Comparison of ENCODE assay signal across 20 cellular contexts in the genomic region with DNA sequence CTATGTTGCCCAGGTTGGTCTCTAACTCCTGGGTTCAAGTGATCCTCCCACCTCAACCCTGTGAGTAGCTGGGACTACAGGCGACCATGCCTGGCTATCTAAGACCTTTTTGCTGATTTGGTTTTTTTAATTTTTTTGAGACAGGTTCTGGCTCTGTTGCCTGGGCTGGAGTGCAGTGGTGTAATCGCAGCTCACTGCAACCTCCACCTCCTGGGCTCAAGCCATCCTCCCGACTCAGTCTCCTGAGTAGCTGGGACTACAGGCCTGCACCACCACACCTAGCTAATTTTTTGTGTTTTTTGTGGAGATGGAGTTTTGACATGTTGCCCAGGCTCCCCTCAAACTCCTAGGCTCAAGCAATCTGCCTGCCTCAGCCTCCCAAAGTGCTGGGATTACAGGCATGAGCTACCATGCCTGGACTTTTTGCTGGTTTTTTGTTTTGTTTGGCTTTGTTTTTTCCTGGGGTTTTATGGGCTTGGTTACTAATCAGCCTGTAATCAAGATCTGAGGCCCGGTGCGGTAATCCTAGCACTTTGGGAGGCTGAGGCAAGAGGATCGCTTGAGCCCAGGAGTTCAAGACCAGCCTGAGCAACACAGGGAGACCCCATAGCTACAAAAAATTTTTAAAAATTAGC. TPM values are rescaled to one million over a fixed set of nuclear protein-coding genes. Genes with fewer than 3 reads are reported as not detected.
DNase-seq lines count a peak whose midpoint lies in the region; ATAC-seq and TF ChIP-seq lines count a peak whose summit lies in the region.
"Had no signal": no experiment of that assay in that cellular context is flagged by ENCODE, and none has a peak within 500 bp of the region (broad histone marks: within the 10 kb centered on the region; RNA-seq: fewer than 3 reads in every experiment).

No MANE protein-coding gene starts in this region.

- intact Hi-C loops in psoas muscle (cut with DNase I): loop anchor here in 1 of 2 donors (5.0 kb wide), 1 partner anchor 169 kb away; a partner anchor contains a TSS
- intact Hi-C loops in transverse colon (cut with DNase I; ENCODE audit: low total_unique reads): loop anchor here (10.0 kb wide), 1 partner anchor 166 kb away; a partner anchor contains a TSS
- intact Hi-C loops in lower leg skin (cut with DNase I; ENCODE audit: low total_unique reads): no loop called here

- H3K9me3 ChIP-seq in psoas muscle: no peaks in the 10 kb centered on the region
- H3K9me3 ChIP-seq in transverse colon: no peaks in the 10 kb centered on the region

- peaks cover 73% of the 10 kb centered on the region for H3K4me1 ChIP-seq in psoas muscle
- peaks cover 33 to 79% (median 67%) of the 10 kb centered on the region in 4 donors for H3K4me1 ChIP-seq in transverse colon

- no peaks in the 10 kb centered on the region for H3K36me3 ChIP-seq in psoas muscle (ENCODE audit: insufficient read depth in 1 of 2, low read depth in 1 of 2)
- H3K36me3 ChIP-seq in transverse colon: no peaks in the 10 kb centered on the region

- H3K4me3 ChIP-seq in coronary artery (no peak overlapping the region), psoas muscle (peak overlapping the region; percentile 95), transverse colon (no peak overlapping the region), lower leg skin (ENCODE audit: low read depth, poor library complexity, severe bottlenecking) (no peak overlapping the region)

- no peak for TF ChIP-seq EP300 in transverse colon (IDR thresholded peaks at IDR 0.05; ENCODE audit: low read depth)

- no peak for TF ChIP-seq POLR2A in transverse colon (IDR thresholded peaks at IDR 0.05)
- no peak for TF ChIP-seq POLR2A in lower leg skin (IDR thresholded peaks at IDR 0.05)

- H3K4me3 Mint-ChIP-seq in activated CD4-positive, alpha-beta T cell treated with anti-CD3 and anti-CD28 coated beads, Interleukin-2, amount 10 ng/mL, durations not matched to agents 7 days and 5 days: no peak overlapping the region
- H3K4me3 Mint-ChIP-seq: activated B cell treated with CpG ODN at 0.5 μM for 24 hours; activated CD4-positive, alpha-beta memory T cell treated with anti-CD3 and anti-CD28 coated beads, Interleukin-2, amount 10 ng/mL, durations not matched to agents 7 days and 5 days; CD8-positive, alpha-beta T cell; HFFc6; stimulated activated naive CD8-positive, alpha-beta T cell treated with anti-CD3 and anti-CD28 coated beads, Interleukin-15, Interleukin-2, amounts not matched to agents 100 ng/mL and 50 ng/mL, for 24 hours had no signal

- 51 to 63% (median 55%) methylated on average over 6 of the region's 6 CpGs for WGBS in psoas muscle, 3 donors
- 69 to 74% methylated on average over 3 to 6 of the region's 6 CpGs for WGBS in transverse colon (ENCODE audit: low coverage in 1 of 2), 2 donors
- WGBS in lower leg skin, 2 donors: 69 to 80% methylated on average over 6 of the region's 6 CpGs

- peaks cover 3% of the 10 kb centered on the region for H3K36me3 Mint-ChIP-seq in activated CD4-positive, alpha-beta T cell treated with anti-CD3 and anti-CD28 coated beads, Interleukin-2, amount 10 ng/mL, durations not matched to agents 7 days and 5 days (ENCODE audit: low read depth)

- H3K4me1 Mint-ChIP-seq in activated CD4-positive, alpha-beta T cell treated with anti-CD3 and anti-CD28 coated beads, Interleukin-2, amount 10 ng/mL, durations not matched to agents 7 days and 5 days: peaks cover 29% of the 10 kb centered on the region

- peaks cover 6% of the 10 kb centered on the region for H3K27me3 Mint-ChIP-seq in activated CD4-positive, alpha-beta T cell treated with anti-CD3 and anti-CD28 coated beads, Interleukin-2, amount 10 ng/mL, durations not matched to agents 7 days and 5 days
- H3K27me3 Mint-ChIP-seq: activated B cell treated with CpG ODN at 0.5 μM for 24 hours had no signal

- DNase-seq in activated CD4-positive, alpha-beta T cell treated with anti-CD3 and anti-CD28 coated beads, Interleukin-2, amount 10 ng/mL, durations not matched to agents 7 days and 5 days: no peak
- no peak for DNase-seq in activated CD4-positive, alpha-beta T cell treated with anti-CD3 and anti-CD28 coated beads for 4 hours
- no peak for DNase-seq in coronary artery (ENCODE audit: low spot score)
- no peak for DNase-seq in psoas muscle
- no peak for DNase-seq in transverse colon
- DNase-seq in midbrain (lab: John Stamatoyannopoulos, UW): no peak
- DNase-seq in NK-92 treated with Interleukin-12 subunit alpha and Interleukin-12 subunit beta, amount 100 ng/mL, for 24 hours (lab: John Stamatoyannopoulos, UW): no peak
- no peak for DNase-seq in lower leg skin (ENCODE audit: low spot score in 2 of 2)
- DNase-seq: activated B cell treated with CpG ODN at 0.5 μM for 24 hours; activated CD4-positive, alpha-beta memory T cell treated with anti-CD3 and anti-CD28 coated beads, Interleukin-2, amount 10 ng/mL, durations not matched to agents 7 days and 5 days; activated effector memory CD4-positive, alpha-beta T cell treated with anti-CD3 and anti-CD28 coated beads, Interleukin-2, amount 50 U/mL, for 16 hours; activated T-cell treated with anti-CD3 and anti-CD28 coated beads for 4 hours; CD8-positive, alpha-beta T cell; DMS53; GDM1; HFFc6; NCI-H187 treated with DMSO at 0.1 percent for 48 hours; T-helper 9 cell had no signal

- in situ Hi-C loops in transverse colon (cut with MboI; ENCODE audit: low pct_ligation_motif_present in 1 of 4, low pct_unique_long_range_greater_than_20kb in 1 of 4, low sequenced_read_pairs in 3 of 4): no loop called here

- H3K27ac ChIP-seq in coronary artery (peak overlapping the region; percentile 71 to 83), psoas muscle (peak overlapping the region; percentile 100), transverse colon (peak overlapping the region; percentile 75 to 100 (median 98))
- H3K27ac ChIP-seq: 22Rv1 had no signal

- no peaks in the 10 kb centered on the region for H3K27me3 ChIP-seq in psoas muscle (ENCODE audit: insufficient read depth in 3 of 3, low read length in 2 of 3)
- H3K27me3 ChIP-seq in transverse colon: no peaks in the 10 kb centered on the region

- CTCF ChIA-PET in activated CD4-positive, alpha-beta T cell treated with anti-CD3 and anti-CD28 coated beads, Interleukin-2, amount 10 ng/mL, durations not matched to agents 7 days and 5 days (lab: Charles Lee): interaction anchor here (0.8 to 2.6 kb wide), 5 partner anchors 9 to 184 kb away, joined by 3 to 6 read pairs (median 5); no protein-coding TSS in a partner anchor

- TF ChIP-seq CTCF in coronary artery (IDR thresholded peaks at IDR 0.05) (no peak), psoas muscle (IDR thresholded peaks at IDR 0.05) (no peak), transverse colon (IDR thresholded peaks at IDR 0.05) (no peak), lower leg skin (IDR thresholded peaks at IDR 0.05) (no peak)

- ATAC-seq in psoas muscle: no peak
- ATAC-seq: CD8-positive, alpha-beta T cell had no signal

- H3K27ac Mint-ChIP-seq in activated CD4-positive, alpha-beta T cell treated with anti-CD3 and anti-CD28 coated beads, Interleukin-2, amount 10 ng/mL, durations not matched to agents 7 days and 5 days: peak overlapping the region; percentile 31
- H3K27ac Mint-ChIP-seq: activated B cell treated with CpG ODN at 0.5 μM for 24 hours; activated CD4-positive, alpha-beta memory T cell treated with anti-CD3 and anti-CD28 coated beads, Interleukin-2, amount 10 ng/mL, durations not matched to agents 7 days and 5 days; CD8-positive, alpha-beta T cell; HFFc6; stimulated activated naive CD8-positive, alpha-beta T cell treated with anti-CD3 and anti-CD28 coated beads, Interleukin-15, Interleukin-2, amounts not matched to agents 100 ng/mL and 50 ng/mL, for 24 hours had no signal

- no peaks in the 10 kb centered on the region for H3K9me3 Mint-ChIP-seq in activated CD4-positive, alpha-beta T cell treated with anti-CD3 and anti-CD28 coated beads, Interleukin-2, amount 10 ng/mL, durations not matched to agents 7 days and 5 days
- H3K9me3 Mint-ChIP-seq: activated B cell treated with CpG ODN at 0.5 μM for 24 hours; activated CD4-positive, alpha-beta memory T cell treated with anti-CD3 and anti-CD28 coated beads, Interleukin-2, amount 10 ng/mL, durations not matched to agents 7 days and 5 days; CD8-positive, alpha-beta T cell; HFFc6; stimulated activated naive CD8-positive, alpha-beta T cell treated with anti-CD3 and anti-CD28 coated beads, Interleukin-15, Interleukin-2, amounts not matched to agents 100 ng/mL and 50 ng/mL, for 24 hours had no signal

- POLR2A ChIA-PET in activated CD4-positive, alpha-beta T cell treated with anti-CD3 and anti-CD28 coated beads, Interleukin-2, amount 10 ng/mL, durations not matched to agents 7 days and 5 days (lab: Charles Lee): no interaction called here

RNA-seq across cellular contexts. Expression of a gene that starts 3.6 kb away (rescaled TPM):
- 10 to 100 TPM in 1 of 2 experiments, 1 to 10 TPM in 1; 8.6 to 10.3 TPM for total RNA-seq in activated CD4-positive, alpha-beta T cell treated with anti-CD3 and anti-CD28 coated beads, Interleukin-2, amount 10 ng/mL, durations not matched to agents 7 days and 5 days
- 100 to 1,000 TPM; 193 to 408 (median 285) TPM for total RNA-seq in psoas muscle
- polyA plus RNA-seq in psoas muscle: 100 to 1,000 TPM; 217 to 601 (median 297) TPM
- total RNA-seq in transverse colon: 100 to 1,000 TPM in 2 of 4 donors, 10 to 100 TPM in 2; 32.8 to 264 (median 107) TPM
- 10 to 100 TPM; 12.9 to 53.6 (median 33.0) TPM for total RNA-seq in lower leg skin

RNA-seq across cellular contexts. Expression of a gene that starts 52.9 kb away (rescaled TPM):
- total RNA-seq in activated CD4-positive, alpha-beta T cell treated with anti-CD3 and anti-CD28 coated beads, Interleukin-2, amount 10 ng/mL, durations not matched to agents 7 days and 5 days: 1 to 10 TPM; 5.1 to 5.3 TPM
- total RNA-seq in psoas muscle (10 to 100 TPM in 2 of 4 donors, 1 to 10 TPM in 2; 5.1 to 11.6 (median 9.3) TPM), transverse colon (10 to 100 TPM; 12.8 to 22.4 (median 20.5) TPM), lower leg skin (10 to 100 TPM in 1 of 4 donors, 1 to 10 TPM in 3; 7.5 to 10.4 (median 8.0) TPM)
- 1 to 10 TPM; 3.5 to 6.8 (median 3.6) TPM for polyA plus RNA-seq in psoas muscle
